In genomic region chr1:203556047-203556851, GRCh38 we compare ENCODE assay signal across 9 cellular contexts.
DNase-seq lines count a peak whose midpoint lies in the region; ATAC-seq and TF ChIP-seq lines count a peak whose summit lies in the region.
"Had no signal": no experiment of that assay in that cellular context is flagged by ENCODE, and none has a peak within 500 bp of the region (broad histone marks: within the 10 kb centered on the region; RNA-seq: fewer than 3 reads in every experiment).

No MANE protein-coding gene starts in this region.

- DNase-seq in AG08395 (ENCODE audit: low spot score) (peak; percentile 92), PC-3 (no peak), fibroblast of lung (ENCODE audit: low read depth in 2 of 2) (peak; percentile 76 to 80), neural progenitor cell (ENCODE audit: low spot score) (peak; percentile 50), COLO829 (ENCODE audit: low spot score) (no peak)
- DNase-seq: activated CD4-positive, CD25-positive, alpha-beta regulatory T cell had no signal

- H3K27me3 Mint-ChIP-seq in neural progenitor cell (ENCODE audit: insufficient read depth, low read depth), result peaks cover 12% of the 10 kb centered on the region

- no peak for ATAC-seq in PC-3
- no peak for ATAC-seq in esophagus mucosa
- ATAC-seq in HG03378 (IDR thresholded peaks at IDR 0.05; ENCODE audit: unreplicated experiment), result no peak
- no peak for ATAC-seq in HG03442 (IDR thresholded peaks at IDR 0.05; ENCODE audit: unreplicated experiment)

- H3K4me1 Mint-ChIP-seq in neural progenitor cell, result peaks cover 60% of the 10 kb centered on the region

- no peaks in the 10 kb centered on the region for H3K36me3 Mint-ChIP-seq in neural progenitor cell

- POLR2A ChIA-PET in PC-3 (lab: Charles Lee; ENCODE audit: unreplicated experiment), result no interaction called here

- CTCF ChIA-PET in PC-3 (lab: Charles Lee), result no interaction called here

- H3K4me1 ChIP-seq in PC-3 (ENCODE audit: insufficient read depth, low read length) (peaks cover 55% of the 10 kb centered on the region), fibroblast of lung (ENCODE audit: control insufficient read depth, extremely low read depth, insufficient read depth, low read length) (peaks cover 36% of the 10 kb centered on the region), neural progenitor cell (peaks cover 22% of the 10 kb centered on the region)

- H3K4me3 ChIP-seq in PC-3 (ENCODE audit: low read length), result no peak overlapping the region
- peak overlapping the region in 1 of 4 experiments; percentile 33 for H3K4me3 ChIP-seq in fibroblast of lung (replicated peaks in 1 of 4; ENCODE audit: control extremely low read depth in 1 of 4, insufficient read depth in 1 of 4, low read depth in 3 of 4, low read length in 4 of 4)
- H3K4me3 ChIP-seq in neural progenitor cell, result no peak overlapping the region

- H3K79me2 ChIP-seq in PC-3 (ENCODE audit: low read length) (no peaks in the 10 kb centered on the region), fibroblast of lung (ENCODE audit: control insufficient read depth, insufficient read depth, low read length) (peaks cover 2% of the 10 kb centered on the region), neural progenitor cell (ENCODE audit: low read depth) (no peaks in the 10 kb centered on the region)

- H2AFZ ChIP-seq in PC-3 (ENCODE audit: low read length) (no peak overlapping the region), fibroblast of lung (ENCODE audit: low read length) (no peak overlapping the region), neural progenitor cell (replicated peaks) (peak overlapping the region; percentile 39)

- H4K20me1 ChIP-seq in PC-3 (ENCODE audit: low read length) (no peaks in the 10 kb centered on the region), fibroblast of lung (ENCODE audit: control insufficient read depth, extremely low read depth, insufficient read depth, low read length) (no peaks in the 10 kb centered on the region), neural progenitor cell (ENCODE audit: low read depth) (no peaks in the 10 kb centered on the region)

- no peaks in the 10 kb centered on the region for H3K9me3 Mint-ChIP-seq in neural progenitor cell

- peak overlapping the region; percentile 97 for H3K27ac Mint-ChIP-seq in neural progenitor cell

- no peaks in the 10 kb centered on the region for H3K27me3 ChIP-seq in PC-3 (ENCODE audit: low read length)
- no peaks in the 10 kb centered on the region for H3K27me3 ChIP-seq in fibroblast of lung (ENCODE audit: control insufficient read depth, insufficient read depth, low read length)
- H3K27me3 ChIP-seq in neural progenitor cell, result no peaks in the 10 kb centered on the region

- TF ChIP-seq CTCF in PC-3 (conservative IDR thresholded peaks at IDR 0.05; ENCODE audit: low read depth, low read length) (no peak), fibroblast of lung (conservative IDR thresholded peaks at IDR 0.05 in 1 of 2, IDR thresholded peaks at IDR 0.05 in 1 of 2; ENCODE audit: low read depth in 1 of 2, low read length in 2 of 2) (no peak), neural progenitor cell (IDR thresholded peaks at IDR 0.05) (no peak)

- no peaks in the 10 kb centered on the region for H3K9me2 ChIP-seq in PC-3 (replicated peaks; ENCODE audit: low read length)

- peaks cover 19% of the 10 kb centered on the region for H3F3A ChIP-seq in PC-3 (ENCODE audit: low read length, unreplicated experiment)
- H3F3A ChIP-seq in neural progenitor cell (ENCODE audit: low read depth), result no peaks in the 10 kb centered on the region

- intact Hi-C loops in PC-3 (cut with micrococcal nuclease), result no loop called here

- H3K36me3 ChIP-seq in PC-3 (ENCODE audit: low read depth, low read length) (no peaks in the 10 kb centered on the region), fibroblast of lung (ENCODE audit: control insufficient read depth, insufficient read depth, low read length) (no peaks in the 10 kb centered on the region), neural progenitor cell (no peaks in the 10 kb centered on the region)

- H3K4me2 ChIP-seq in PC-3 (ENCODE audit: low read length), result peak overlapping the region; percentile 69
- peak overlapping the region; percentile 80 for H3K4me2 ChIP-seq in fibroblast of lung (ENCODE audit: extremely low read depth, insufficient read depth, low read length)
- peak overlapping the region; percentile 40 for H3K4me2 ChIP-seq in neural progenitor cell

- H3K4me3 Mint-ChIP-seq in neural progenitor cell, result peak overlapping the region; percentile 73

- peak overlapping the region; percentile 97 for H3K27ac ChIP-seq in PC-3 (ENCODE audit: low read length)
- H3K27ac ChIP-seq in fibroblast of lung (ENCODE audit: insufficient read depth, low read length), result peak overlapping the region; percentile 96
- H3K27ac ChIP-seq in neural progenitor cell, result no peak overlapping the region

- no peaks in the 10 kb centered on the region for H3K9me3 ChIP-seq in PC-3 (ENCODE audit: low read length)
- H3K9me3 ChIP-seq in fibroblast of lung (ENCODE audit: control insufficient read depth, insufficient read depth, low read depth, low read length), result no peaks in the 10 kb centered on the region
- no peaks in the 10 kb centered on the region for H3K9me3 ChIP-seq in neural progenitor cell (ENCODE audit: low read depth)

- no TSS peak for BruUV-seq in PC-3 (replicated peaks; lab: Mats Ljungman, UMichigan)

- no peak overlapping the region for H3K9ac ChIP-seq in PC-3 (ENCODE audit: low read length)
- H3K9ac ChIP-seq in fibroblast of lung (ENCODE audit: insufficient read depth, low read length), result peak overlapping the region; percentile 62
- H3K9ac ChIP-seq in neural progenitor cell, result no peak overlapping the region

Comparison
In these comparisons a context has a peak if more than half of its experiments do, and no peak if none do; other contexts are left out.
1. DNase-seq: peak in AG08395 (single experiment), fibroblast of lung (2 of 2) and neural progenitor cell (single experiment); none in PC-3 (single experiment) and COLO829 (single experiment).
2. Peak in every context shown above with its lines, with median percentiles within 50 percentile points of each other: H3K4me2 ChIP-seq.